In genomic region chr5:39424751-39425524, GRCh38 we compare ENCODE assay signal across 8 cellular contexts. TPM values are rescaled to one million over a fixed set of nuclear protein-coding genes. Genes with fewer than 3 reads are reported as not detected.
A peak's percentile ranks its signal among the peaks of the same experiment; 100 is the strongest.
DNase-seq lines count a peak whose midpoint lies in the region; ATAC-seq, FAIRE-seq and TF ChIP-seq lines count a peak whose summit lies in the region.

Gene DAB2 (minus strand): TSS chr5:39424980. CDS start chr5:39394320, 30,660 bp downstream.

- H3K27ac Mint-ChIP-seq in activated naive CD4-positive, alpha-beta T cell treated with anti-CD3 and anti-CD28 coated beads, Interleukin-2, amount 50 U/mL, for 72 hours, result no peak within 1 kb of the TSS

- no peak for TF ChIP-seq EP300 in neural cell (conservative IDR thresholded peaks at IDR 0.05; ENCODE audit: poor library complexity, severe bottlenecking)

- H3K9me2 ChIP-seq in HCT116 (ENCODE audit: insufficient read depth) (no peaks in the 10 kb centered on the region), neural cell (ENCODE audit: insufficient read depth, low read length) (no peaks in the 10 kb centered on the region)

- intact Hi-C loops in HCT116 (cut with micrococcal nuclease), result loop anchor here (5.0 kb wide), 1 partner anchor 122 kb away; no protein-coding TSS in a partner anchor

- peak within 1 kb of the TSS; percentile 96 for H2AFZ ChIP-seq in HCT116 (ENCODE audit: low read depth, low read length, poor library complexity, severe bottlenecking)
- peak within 1 kb of the TSS; percentile 43 for H2AFZ ChIP-seq in neural cell (ENCODE audit: low read depth, low read length)

- H3K9me3 ChIP-seq in HCT116 (ENCODE audit: control insufficient read depth in 1 of 2, insufficient read depth in 1 of 2, low read depth in 1 of 2, low read length in 2 of 2), result no peaks in the 10 kb centered on the region
- H3K9me3 ChIP-seq in RWPE2 (ENCODE audit: severe bottlenecking), result no peaks in the 10 kb centered on the region
- no peaks in the 10 kb centered on the region for H3K9me3 ChIP-seq in neural cell (ENCODE audit: low read length)

- TF ChIP-seq POLR2A in HCT116 (IDR thresholded peaks at IDR 0.05; ENCODE audit: borderline replicate concordance, extremely low read depth, insufficient read depth, insufficient read length), result peak; percentile 42

- DNase-seq in BJ (ENCODE audit: low read depth) (peak; percentile 91), HCT116 (ENCODE audit: low read depth, low spot score) (peak; percentile 69), RWPE2 (ENCODE audit: low spot score) (peak; percentile 74), frontal cortex (ENCODE audit: low spot score in 2 of 2) (peak; percentile 22 to 62)
- DNase-seq in activated naive CD4-positive, alpha-beta T cell treated with anti-CD3 and anti-CD28 coated beads, Interleukin-2, amount 50 U/mL, for 72 hours (ENCODE audit: low spot score in 2 of 2), result peak; percentile 40 to 55

- no peak for TF ChIP-seq RAD21 in HCT116 (IDR thresholded peaks at IDR 0.05; ENCODE audit: low read depth)
- peak; percentile 24 for TF ChIP-seq RAD21 in neural cell (conservative IDR thresholded peaks at IDR 0.05)

- no TSS peak for BruUV-seq in HCT116 (replicated peaks; lab: Mats Ljungman, UMichigan)

- H3K4me2 ChIP-seq in HCT116 (ENCODE audit: low read length) (peak within 1 kb of the TSS; percentile 91), neural cell (ENCODE audit: low read length) (peak within 1 kb of the TSS; percentile 82)

- H3K27me3 ChIP-seq in BJ (ENCODE audit: control insufficient read depth, insufficient read depth, low read length), result no peaks in the 10 kb centered on the region
- no peaks in the 10 kb centered on the region for H3K27me3 ChIP-seq in HCT116 (ENCODE audit: insufficient read depth, low read length)
- no peaks in the 10 kb centered on the region for H3K27me3 ChIP-seq in RWPE2 (ENCODE audit: insufficient read depth, poor library complexity, severe bottlenecking)
- peaks cover 48% of the 10 kb centered on the region for H3K27me3 ChIP-seq in neural cell (ENCODE audit: insufficient read depth, low read depth, low read length)

- peak; percentile 93 for ATAC-seq in HCT116
- peak; percentile 89 for ATAC-seq in RWPE2 (ENCODE audit: low read depth)
- peak; percentile 85 to 88 for ATAC-seq in activated naive CD4-positive, alpha-beta T cell treated with anti-CD3 and anti-CD28 coated beads, Interleukin-2, amount 50 U/mL, for 72 hours
- no peak for ATAC-seq in HG03378 (IDR thresholded peaks at IDR 0.05; ENCODE audit: unreplicated experiment)

- peak within 1 kb of the TSS; percentile 31 for H3K27ac ChIP-seq in HCT116 (ENCODE audit: low read depth, low read length)
- H3K27ac ChIP-seq in RWPE2 (ENCODE audit: poor library complexity, severe bottlenecking), result peak within 1 kb of the TSS; percentile 2
- H3K27ac ChIP-seq in neural cell (ENCODE audit: low read length), result no peak within 1 kb of the TSS

- FAIRE-seq in frontal cortex (lab: Jason Lieb, UNC), result no peak

- H3K36me3 ChIP-seq in BJ (ENCODE audit: control insufficient read depth, insufficient read depth, low read length) (no peaks in the 10 kb centered on the region; the same call in 1 of the 2 replicates), HCT116 (ENCODE audit: control insufficient read depth in 1 of 2, insufficient read depth in 2 of 2, low read length in 2 of 2) (no peaks in the 10 kb centered on the region), RWPE2 (ENCODE audit: low read depth) (no peaks in the 10 kb centered on the region), neural cell (ENCODE audit: insufficient read depth, low read length) (no peaks in the 10 kb centered on the region)

- peak within 1 kb of the TSS; percentile 55 for H3K9ac ChIP-seq in HCT116 (ENCODE audit: low read length)
- H3K9ac ChIP-seq in neural cell (ENCODE audit: low read length), result peak within 1 kb of the TSS; percentile 45

- CTCF ChIA-PET in BJ (lab: Yijun Ruan, JAX) (interaction anchor here (0.9 to 3.2 kb wide), 18 partner anchors 12 to 147 kb away, joined by 3 to 47 read pairs (median 8); no protein-coding TSS in a partner anchor), HCT116 (lab: Charles Lee) (interaction anchor here (1.0 to 2.2 kb wide), 9 partner anchors 9 to 123 kb away, joined by 3 to 13 read pairs (median 3); no protein-coding TSS in a partner anchor)

- H3F3A ChIP-seq in neural cell (ENCODE audit: insufficient read depth, low read length, poor library complexity, severe bottlenecking), result no peaks in the 10 kb centered on the region

- H4K20me1 ChIP-seq in HCT116 (ENCODE audit: insufficient read depth) (no peaks in the 10 kb centered on the region), neural cell (ENCODE audit: insufficient read depth) (no peaks in the 10 kb centered on the region)

- H3K9me3 Mint-ChIP-seq in activated naive CD4-positive, alpha-beta T cell treated with anti-CD3 and anti-CD28 coated beads, Interleukin-2, amount 50 U/mL, for 72 hours, result no peaks in the 10 kb centered on the region

- RAD21 ChIA-PET in HCT116 (lab: Charles Lee; ENCODE audit: low non-redundant PET in 1 of 2, low total read pairs in 2 of 2, uncharacterized antibody in 2 of 2, unreplicated experiment in 2 of 2), result interaction anchor here (1.4 to 1.6 kb wide), 2 partner anchors 49 to 123 kb away, joined by 5 to 6 read pairs; no protein-coding TSS in a partner anchor

- POLR2A ChIA-PET in BJ (lab: Charles Lee), result interaction anchor here (0.7 to 2.9 kb wide), 12 partner anchors 11 to 123 kb away, joined by 3 to 20 read pairs (median 6); no protein-coding TSS in a partner anchor
- POLR2A ChIA-PET in HCT116 (lab: Charles Lee), result interaction anchor here (0.6 to 1.8 kb wide), 7 partner anchors 9 to 148 kb away, joined by 3 to 7 read pairs (median 3); no protein-coding TSS in a partner anchor

- H3K36me3 Mint-ChIP-seq in activated naive CD4-positive, alpha-beta T cell treated with anti-CD3 and anti-CD28 coated beads, Interleukin-2, amount 50 U/mL, for 72 hours, result no peaks in the 10 kb centered on the region

- TF ChIP-seq CTCF in BJ (IDR thresholded peaks at IDR 0.05; ENCODE audit: insufficient read depth, low read depth, low read length) (peak; percentile 82), HCT116 (IDR thresholded peaks at IDR 0.05 in 2 of 3, conservative IDR thresholded peaks at IDR 0.05 in 1 of 3; ENCODE audit: borderline replicate concordance in 1 of 3, insufficient read depth in 1 of 3, low read depth in 2 of 3, low read length in 2 of 3) (peak in 2 of 3 experiments; percentile 58 to 65; a peak in 4 of 6 replicates), RWPE2 (IDR thresholded peaks at IDR 0.05; ENCODE audit: poor library complexity, severe bottlenecking) (peak; percentile 78), neural cell (IDR thresholded peaks at IDR 0.05; ENCODE audit: poor library complexity, severe bottlenecking) (peak; percentile 73), subcutaneous adipose tissue (IDR thresholded peaks at IDR 0.05; ENCODE audit: low read depth) (no peak)

- H3K4me1 ChIP-seq in HCT116 (ENCODE audit: control insufficient read depth in 1 of 2, insufficient read depth in 2 of 2, low read length in 2 of 2), result peaks cover 11 to 12% of the 10 kb centered on the region in 2 experiments
- peaks cover 16% of the 10 kb centered on the region for H3K4me1 ChIP-seq in RWPE2 (ENCODE audit: insufficient read depth, poor library complexity, severe bottlenecking)

- H3K79me2 ChIP-seq in HCT116 (ENCODE audit: insufficient read depth, low read length) (no peaks in the 10 kb centered on the region), neural cell (replicated peaks; ENCODE audit: insufficient read depth, low read length) (no peaks in the 10 kb centered on the region)

- H3K4me3 ChIP-seq in BJ (ENCODE audit: low read depth, low read length) (peak within 1 kb of the TSS; percentile 73), HCT116 (replicated peaks in 1 of 2; ENCODE audit: low read depth in 1 of 2, low read length in 2 of 2) (peak within 1 kb of the TSS; percentile 59 to 80), RWPE2 (ENCODE audit: severe bottlenecking) (peak within 1 kb of the TSS; percentile 40), neural cell (ENCODE audit: low read length) (peak within 1 kb of the TSS; percentile 71)

TF ChIP-seq in HCT116, 20 proteins besides CTCF, POLR2A, EP300 and RAD21:
- peak; percentile 58; the same call in 1 of the 2 replicates for TF ChIP-seq POLR2AphosphoS5 (IDR thresholded peaks at IDR 0.05; ENCODE audit: low read depth, low read length)
- peak; percentile 47; the same call in 1 of the 2 replicates for TF ChIP-seq MAX (IDR thresholded peaks at IDR 0.05)
- TF ChIP-seq CEBPB (IDR thresholded peaks at IDR 0.05; ENCODE audit: low read depth), result no peak
- TF ChIP-seq CBX3 (IDR thresholded peaks at IDR 0.05; ENCODE audit: low read depth), result peak; percentile 55; the same call in 1 of the 2 replicates
- TF ChIP-seq ELF1 (IDR thresholded peaks at IDR 0.05; ENCODE audit: borderline replicate concordance, low read depth), result no peak
TF ChIP-seq in HCT116: peak in this region for 3.

TF ChIP-seq in neural cell, 6 proteins besides CTCF, POLR2A, EP300 and RAD21:
- TF ChIP-seq POLR2AphosphoS5 (IDR thresholded peaks at IDR 0.05) (peak; percentile 47), SMC3 (conservative IDR thresholded peaks at IDR 0.05; ENCODE audit: poor library complexity) (peak; percentile 33), TAF1 (IDR thresholded peaks at IDR 0.05; ENCODE audit: low read depth) (no peak), MXI1 (conservative IDR thresholded peaks at IDR 0.05; ENCODE audit: poor library complexity, severe bottlenecking) (peak; percentile 25)

RNA-seq across cellular contexts. Expression of gene DAB2, which starts in this region (rescaled TPM):
- polyA plus RNA-seq in BJ (2011; rRNA removed) (168 and 181 TPM in 2 replicates), neural cell (0.63 and 0.72 TPM in 2 replicates)
- 151 and 166 TPM in 2 replicates for polyA minus RNA-seq in BJ (2011; rRNA and poly(A)+ RNA removed)
- total RNA-seq in HCT116 (2021; ENCODE audit: unreplicated experiment) (5.5 TPM), frontal cortex (8.6 TPM), subcutaneous adipose tissue (100 to 1,000 TPM; 107 to 293 (median 247) TPM)
- polyA plus RNA-seq in HCT116 (2012), result 1.8 and 2.7 TPM in 2 replicates
- total RNA-seq in activated naive CD4-positive, alpha-beta T cell treated with anti-CD3 and anti-CD28 coated beads, Interleukin-2, amount 50 U/mL, for 72 hours, result under 1 TPM in 1 of 2 donors, not detected in 1; 0.50 TPM
- 0.49 and 0.81 TPM in 2 replicates for polyA minus RNA-seq in neural cell

Comparison
In these comparisons a context has a peak if more than half of its experiments do, and no peak if none do; other contexts are left out.
1. RNA of gene DAB2 (total RNA-seq): 107 to 293 TPM in subcutaneous adipose tissue; 8.6 TPM in frontal cortex (single experiment), 5.5 TPM in HCT116 (single experiment) and 0.50 TPM in activated naive CD4-positive, alpha-beta T cell treated with anti-CD3 and anti-CD28 coated beads, Interleukin-2, amount 50 U/mL, for 72 hours; every median in the first group is over 10 times any median in the second.
2. RNA of gene DAB2 (polyA plus RNA-seq): 168 to 181 TPM in BJ; 0.63 to 0.72 TPM in neural cell; every median in the first group is over 10 times any median in the second.
3. Peak in DNase-seq and ATAC-seq in activated naive CD4-positive, alpha-beta T cell treated with anti-CD3 and anti-CD28 coated beads, Interleukin-2, amount 50 U/mL, for 72 hours; RNA of the gene not detected or under 1 TPM.
4. Peak in every context shown above with its lines, with median percentiles within 50 percentile points of each other: DNase-seq and H3K4me3 ChIP-seq.